Comparison of ENCODE assay signal across 9 cellular contexts in genomic region chr2:191165190-191165643, GRCh38. TPM values are rescaled to one million over a fixed set of nuclear protein-coding genes. Genes with fewer than 3 reads are reported as not detected.
DNase-seq lines count a peak whose midpoint lies in the region; ATAC-seq and TF ChIP-seq lines count a peak whose summit lies in the region.
"Had no signal": no experiment of that assay in that cellular context is flagged by ENCODE, and none has a peak within 500 bp of the region (broad histone marks: within the 10 kb centered on the region; RNA-seq: fewer than 3 reads in every experiment).

No MANE protein-coding gene starts in this region.

- no peaks in the 10 kb centered on the region for H3K36me3 ChIP-seq in neural progenitor cell

- no peak overlapping the region for H3K27ac Mint-ChIP-seq in neural progenitor cell
- H3K27ac Mint-ChIP-seq: stimulated activated naive CD8-positive, alpha-beta T cell treated with anti-CD3 and anti-CD28 coated beads, Interleukin-15, Interleukin-2, amounts not matched to agents 100 ng/mL and 50 ng/mL, for 24 hours had no signal

- H3K4me1 Mint-ChIP-seq in neural progenitor cell = peaks cover 13% of the 10 kb centered on the region

- H3K9me3 Mint-ChIP-seq in neural progenitor cell = no peaks in the 10 kb centered on the region
- H3K9me3 Mint-ChIP-seq: stimulated activated naive CD8-positive, alpha-beta T cell treated with anti-CD3 and anti-CD28 coated beads, Interleukin-15, Interleukin-2, amounts not matched to agents 100 ng/mL and 50 ng/mL, for 24 hours had no signal

- TF ChIP-seq CTCF in LNCAP (IDR thresholded peaks at IDR 0.05) (peak; percentile 45), fibroblast of mammary gland (conservative IDR thresholded peaks at IDR 0.05; ENCODE audit: control insufficient read depth, insufficient read depth, low read depth, low read length) (peak; percentile 86), neural progenitor cell (IDR thresholded peaks at IDR 0.05) (peak; percentile 69)

- H3K27ac ChIP-seq in neural progenitor cell = no peak overlapping the region

- peaks cover 15% of the 10 kb centered on the region for H3K4me1 ChIP-seq in neural progenitor cell

- H3K27me3 Mint-ChIP-seq in neural progenitor cell (ENCODE audit: insufficient read depth, low read depth) = peaks cover 3% of the 10 kb centered on the region
- H3K27me3 Mint-ChIP-seq: stimulated activated naive CD8-positive, alpha-beta T cell treated with anti-CD3 and anti-CD28 coated beads, Interleukin-15, Interleukin-2, amounts not matched to agents 100 ng/mL and 50 ng/mL, for 24 hours had no signal

- H3K4me2 ChIP-seq in neural progenitor cell = no peak overlapping the region

- H2AFZ ChIP-seq in neural progenitor cell (replicated peaks) = no peak overlapping the region

- H3K9ac ChIP-seq in neural progenitor cell = no peak overlapping the region

- H3K27me3 ChIP-seq in neural progenitor cell = no peaks in the 10 kb centered on the region

- ATAC-seq in GM21529 (IDR thresholded peaks at IDR 0.05; ENCODE audit: unreplicated experiment) = peak; percentile 89

- H3K36me3 Mint-ChIP-seq in neural progenitor cell = no peaks in the 10 kb centered on the region

- H4K20me1 ChIP-seq in neural progenitor cell (ENCODE audit: low read depth) = no peaks in the 10 kb centered on the region

- H3K4me3 ChIP-seq in fibroblast of mammary gland (ENCODE audit: control insufficient read depth, low read depth, low read length) (no peak overlapping the region), neural progenitor cell (no peak overlapping the region)

- H3K79me2 ChIP-seq in neural progenitor cell (ENCODE audit: low read depth) = no peaks in the 10 kb centered on the region

- H3K9me3 ChIP-seq in neural progenitor cell (ENCODE audit: low read depth) = no peaks in the 10 kb centered on the region

- H3K4me3 Mint-ChIP-seq in neural progenitor cell = no peak overlapping the region
- H3K4me3 Mint-ChIP-seq: stimulated activated naive CD8-positive, alpha-beta T cell treated with anti-CD3 and anti-CD28 coated beads, Interleukin-15, Interleukin-2, amounts not matched to agents 100 ng/mL and 50 ng/mL, for 24 hours had no signal

- peak; percentile 38 for DNase-seq in SIG-M5 treated with dmso at 0.1 percent for 504 hours (lab: John Stamatoyannopoulos, UW; ENCODE audit: unreplicated experiment)
- no peak for DNase-seq in SIG-M5 (lab: John Stamatoyannopoulos, UW)
- peak; percentile 60 for DNase-seq in SW480 (ENCODE audit: low spot score)
- DNase-seq in fibroblast of mammary gland (ENCODE audit: low read depth) = peak; percentile 79
- DNase-seq in neural progenitor cell (ENCODE audit: low spot score) = peak; percentile 57
- no peak for DNase-seq in UCSD-AML1 (lab: John Stamatoyannopoulos, UW; ENCODE audit: unreplicated experiment)

- H3F3A ChIP-seq in neural progenitor cell (ENCODE audit: low read depth) = no peaks in the 10 kb centered on the region

RNA-seq across cellular contexts. Expression of gene STAT4, which starts 14.4 kb away (rescaled TPM):
- total RNA-seq in neural progenitor cell (ENCODE audit: low replicate concordance) = 0.32 and 0.62 TPM in 2 replicates

Comparison
In these comparisons a context has a peak if more than half of its experiments do, and no peak if none do; other contexts are left out.
1. DNase-seq: peak in SIG-M5 treated with dmso at 0.1 percent for 504 hours (single experiment), SW480 (single experiment), fibroblast of mammary gland (single experiment) and neural progenitor cell (single experiment); none in SIG-M5 (single experiment) and UCSD-AML1 (single experiment).
2. Peak in every context shown above with its lines, with median percentiles within 50 percentile points of each other: CTCF ChIP-seq.